16 cellular contexts compared by ENCODE assay signal in genomic region chr2:111052621-111053020, GRCh38.
A peak's percentile ranks its signal among the peaks of the same experiment; 100 is the strongest.
DNase-seq lines count a peak whose midpoint lies in the region; TF ChIP-seq lines count a peak whose summit lies in the region.
"Had no signal": no experiment of that assay in that cellular context is flagged by ENCODE, and none has a peak within 500 bp of the region (broad histone marks: within the 10 kb centered on the region; RNA-seq: fewer than 3 reads in every experiment).

No MANE protein-coding gene starts in this region.

- no peaks in the 10 kb centered on the region for H3K9me3 ChIP-seq in endodermal cell (ENCODE audit: control insufficient read depth, low read length)
- H3K9me3 ChIP-seq in osteoblast (ENCODE audit: low read depth, low read length), result no peaks in the 10 kb centered on the region
- H3K9me3 ChIP-seq: BE2C had no signal

- H3K27me3 ChIP-seq in endodermal cell (ENCODE audit: control insufficient read depth, insufficient read depth, low read length, poor library complexity, severe bottlenecking) (no peaks in the 10 kb centered on the region), osteoblast (ENCODE audit: insufficient read depth, low read length) (peaks cover 44% of the 10 kb centered on the region)
- H3K27me3 ChIP-seq: BE2C had no signal

- no peaks in the 10 kb centered on the region for H4K20me1 ChIP-seq in osteoblast (ENCODE audit: insufficient read depth, low read length)

- H3K36me3 ChIP-seq in endodermal cell (ENCODE audit: control insufficient read depth, insufficient read depth, low read length) (no peaks in the 10 kb centered on the region), osteoblast (ENCODE audit: insufficient read depth, low read length) (no peaks in the 10 kb centered on the region)
- H3K36me3 ChIP-seq: BE2C had no signal

- no peaks in the 10 kb centered on the region for H3K9me3 Mint-ChIP-seq in endodermal cell
- H3K9me3 Mint-ChIP-seq: CD8-positive, alpha-beta memory T cell; HFFc6 had no signal

- no peaks in the 10 kb centered on the region for H3K36me3 Mint-ChIP-seq in endodermal cell (ENCODE audit: low read depth)
- H3K36me3 Mint-ChIP-seq: CD4-positive, CD25-positive, alpha-beta regulatory T cell; CD8-positive, alpha-beta memory T cell had no signal

- no peak overlapping the region for H2AFZ ChIP-seq in osteoblast (ENCODE audit: low read length)

- no peak overlapping the region for H3K9ac ChIP-seq in endodermal cell (ENCODE audit: extremely low read depth, low read length, poor library complexity, severe bottlenecking)

- no peaks in the 10 kb centered on the region for H3K79me2 ChIP-seq in osteoblast (ENCODE audit: insufficient read depth, low read length)

- H3K27ac Mint-ChIP-seq in endodermal cell, result no peak overlapping the region
- H3K27ac Mint-ChIP-seq: CD4-positive, CD25-positive, alpha-beta regulatory T cell; HFFc6 had no signal

- no peaks in the 10 kb centered on the region for H3K4me1 Mint-ChIP-seq in endodermal cell

- TF ChIP-seq CTCF in GM10266 (IDR thresholded peaks at IDR 0.05; ENCODE audit: control insufficient read depth, insufficient read depth, low read depth, missing control alignments) (no peak), endodermal cell (conservative IDR thresholded peaks at IDR 0.05) (no peak), osteoblast (IDR thresholded peaks at IDR 0.05; ENCODE audit: extremely low read depth, low read depth, low read length) (no peak)

- H3K27me3 Mint-ChIP-seq in endodermal cell (ENCODE audit: insufficient read depth), result no peaks in the 10 kb centered on the region

- H3K4me3 ChIP-seq in endodermal cell (ENCODE audit: low read length), result no peak overlapping the region
- H3K4me3 ChIP-seq in osteoblast (ENCODE audit: insufficient read depth, low read length), result no peak overlapping the region

- H3K27ac ChIP-seq in endodermal cell (ENCODE audit: low read depth, low read length) (no peak overlapping the region), osteoblast (ENCODE audit: low read depth, low read length) (no peak overlapping the region)

- peak; percentile 2 for DNase-seq in AG20443 (ENCODE audit: low spot score)
- DNase-seq in GM10266 (ENCODE audit: extremely low spot score), result peak; percentile 0
- peak; percentile 13 for DNase-seq in endodermal cell
- DNase-seq in osteoblast (ENCODE audit: insufficient read length, low spot score, missing footprints), result peak; percentile 38
- no peak for DNase-seq in NCI-H1105 treated with DMSO at 0.1 percent for 48 hours (lab: John Stamatoyannopoulos, UW)
- DNase-seq in OCI-M1 (lab: John Stamatoyannopoulos, UW), result no peak
- DNase-seq in hippocampal formation (lab: John Stamatoyannopoulos, UW), result no peak
- DNase-seq: BE2C; C1 segment of cervical spinal cord; CD4-positive, CD25-positive, alpha-beta regulatory T cell; CD8-positive, alpha-beta memory T cell; COR-L47; GOT3; H7; HFFc6; IMR-90 had no signal

- H3K4me3 Mint-ChIP-seq in endodermal cell, result no peak overlapping the region
- H3K4me3 Mint-ChIP-seq: CD4-positive, CD25-positive, alpha-beta regulatory T cell; CD8-positive, alpha-beta memory T cell; HFFc6 had no signal

- H3K4me1 ChIP-seq in endodermal cell (ENCODE audit: control insufficient read depth, insufficient read depth, low read length), result no peaks in the 10 kb centered on the region
- H3K4me1 ChIP-seq in osteoblast (ENCODE audit: insufficient read depth, low read length), result no peaks in the 10 kb centered on the region
- H3K4me1 ChIP-seq: BE2C had no signal

- WGBS in endodermal cell (ENCODE audit: insufficient coverage in 1 of 2, insufficient read length in 1 of 2), 2 experiments, result 93 to 96% methylated on average over 5 to 6 of the region's 6 CpGs

- H3K4me2 ChIP-seq in osteoblast (ENCODE audit: insufficient read depth, low read length), result no peak overlapping the region

Comparison
In these comparisons a context has a peak if more than half of its experiments do, and no peak if none do; other contexts are left out.
1. DNase-seq: peak in AG20443 (single experiment), GM10266 (single experiment), endodermal cell (single experiment) and osteoblast (single experiment); none in NCI-H1105 treated with DMSO at 0.1 percent for 48 hours (single experiment), OCI-M1 (single experiment) and hippocampal formation (0 of 2).